Comparison of ENCODE assay signal across 8 cellular contexts in genomic region chr5:95646569-95647330, GRCh38. TPM values are rescaled to one million over a fixed set of nuclear protein-coding genes. Genes with fewer than 3 reads are reported as not detected.
DNase-seq lines count a peak whose midpoint lies in the region; ATAC-seq and TF ChIP-seq lines count a peak whose summit lies in the region.

Gene RFESD, plus strand, starts transcription at chr5:95646777. Its CDS starts 5,495 bp downstream, at chr5:95652272.

- H3K27ac ChIP-seq in Panc1 (ENCODE audit: low read length) (peak within 1 kb of the TSS; percentile 95), esophagus squamous epithelium (peak within 1 kb of the TSS; percentile 90 to 98 (median 94))

- TF ChIP-seq EP300 in Ishikawa (IDR thresholded peaks at IDR 0.05; ENCODE audit: borderline replicate concordance), result peak; percentile 35; the same call in 1 of the 2 replicates

- TF ChIP-seq CTCF in Panc1 (IDR thresholded peaks at IDR 0.05), result no peak; the same call in 1 of the 2 replicates
- TF ChIP-seq CTCF in esophagus squamous epithelium (IDR thresholded peaks at IDR 0.05), result peak in 3 of 6 experiments; percentile 7 to 26 (median 23)

- no peak for TF ChIP-seq RAD21 in Ishikawa (IDR thresholded peaks at IDR 0.05; ENCODE audit: low read depth)

- H3K4me3 ChIP-seq in Panc1 (ENCODE audit: low read depth in 2 of 2, low read length in 2 of 2), result peak within 1 kb of the TSS; percentile 53 to 54
- peak within 1 kb of the TSS; percentile 49 to 76 (median 64) for H3K4me3 ChIP-seq in esophagus squamous epithelium

- peak in 3 of 4 donors; percentile 45 to 96 (median 96) for TF ChIP-seq POLR2A in esophagus squamous epithelium (IDR thresholded peaks at IDR 0.05)

- H3K27me3 ChIP-seq in Panc1 (ENCODE audit: control insufficient read depth, insufficient read depth, low read length), result no peaks in the 10 kb centered on the region
- H3K27me3 ChIP-seq in esophagus squamous epithelium, result no peaks in the 10 kb centered on the region

- H3K36me3 ChIP-seq in Panc1 (ENCODE audit: control insufficient read depth, insufficient read depth, low read length), result no peaks in the 10 kb centered on the region
- no peaks in the 10 kb centered on the region for H3K36me3 ChIP-seq in esophagus squamous epithelium

- BruUV-seq in Panc1 (replicated peaks; lab: Mats Ljungman, UMichigan), result TSS peak; percentile 83

- DNase-seq in DMS79 (lab: John Stamatoyannopoulos, UW), result peak; percentile 69
- DNase-seq in Panc1 (ENCODE audit: low read depth, low spot score), result peak; percentile 86
- DNase-seq in activated T-helper 1 cell treated with Interleukin-2 at 50 U/mL for 16 hours (ENCODE audit: low read depth), result peak; percentile 86
- DNase-seq in esophagus squamous epithelium (lab: John Stamatoyannopoulos, UW), result peak; percentile 97
- DNase-seq in myocyte (ENCODE audit: low read depth), result peak; percentile 98
- DNase-seq in stimulated activated CD8-positive, alpha-beta memory T cell treated with anti-CD3 and anti-CD28 coated beads, Interleukin-7, amount 100 ng/mL, for 4 hours (ENCODE audit: low read depth in 2 of 2), result peak; percentile 88 to 95

- POLR2A ChIA-PET in Panc1 (lab: Charles Lee), result interaction anchor here (0.5 to 0.9 kb wide), 6 partner anchors 84 to 571 kb away, joined by 3 to 4 read pairs (median 3); partner anchors contain the start of gene RHOBTB3

- CTCF ChIA-PET in Panc1 (lab: Charles Lee), result interaction anchor here (1.0 kb wide), 1 partner anchor 51 kb away, joined by 3 read pairs; no protein-coding TSS in a partner anchor

- intact Hi-C loops in Panc1 (cut with micrococcal nuclease; ENCODE audit: unreplicated experiment) (loop anchor here (5.0 kb wide), 1 partner anchor 86 kb away; the partner anchor contains the start of gene RHOBTB3), esophagus squamous epithelium (cut with DNase I) (loop anchor here (5.0 kb wide), 1 partner anchor 201 kb away; no protein-coding TSS in a partner anchor)

- peaks cover 20% of the 10 kb centered on the region for H3K4me1 ChIP-seq in Panc1 (ENCODE audit: control insufficient read depth, insufficient read depth, low read length)
- peaks cover 0 to 29% (median 10%) of the 10 kb centered on the region in 3 donors for H3K4me1 ChIP-seq in esophagus squamous epithelium

- ATAC-seq in GM21619 (IDR thresholded peaks at IDR 0.05; ENCODE audit: unreplicated experiment), result peak; percentile 95
- peak; percentile 97 for ATAC-seq in Panc1

- H3K9me3 ChIP-seq in Panc1 (ENCODE audit: control insufficient read depth, insufficient read depth, low read depth, low read length) (no peaks in the 10 kb centered on the region), esophagus squamous epithelium (no peaks in the 10 kb centered on the region)

- 0 to 6% methylated on average over 8 to 12 of the region's 57 CpGs for WGBS in esophagus squamous epithelium, 2 donors

- in situ Hi-C loops in Panc1 (cut with HindIII; ENCODE audit: low pct_unique_long_range_greater_than_20kb, low sequenced_read_pairs), result no loop called here

TF ChIP-seq in Ishikawa, 13 proteins besides CTCF, POLR2A, EP300 and RAD21:
- TF ChIP-seq MAX (IDR thresholded peaks at IDR 0.05), result peak; percentile 83
- peak; percentile 50; the same call in 1 of the 2 replicates for TF ChIP-seq EGR1 (IDR thresholded peaks at IDR 0.05)
- no peak for TF ChIP-seq CREB1 (IDR thresholded peaks at IDR 0.05; ENCODE audit: low read depth)
- TF ChIP-seq TAF1 (IDR thresholded peaks at IDR 0.05; ENCODE audit: low read depth), result peak; percentile 77
- TF ChIP-seq YY1 (IDR thresholded peaks at IDR 0.05; ENCODE audit: low read depth), result no peak
- peak; percentile 16; the same call in 1 of the 2 replicates for TF ChIP-seq TEAD4 (IDR thresholded peaks at IDR 0.05)
- peak; percentile 96 for TF ChIP-seq USF1 (IDR thresholded peaks at IDR 0.05)
TF ChIP-seq in Ishikawa: peak in this region for 5.

RNA-seq across cellular contexts. Expression of gene RFESD, which starts in this region (rescaled TPM):
- total RNA-seq in Panc1 (2021; ENCODE audit: unreplicated experiment), result 2.2 TPM
- polyA plus RNA-seq in Panc1 (2012; ENCODE audit: insufficient read length), result 1.2 TPM
- 1 to 10 TPM in 2 of 4 donors, under 1 TPM in 2; 0.11 to 3.6 (median 1.0) TPM for total RNA-seq in esophagus squamous epithelium
- 1.2 and 1.9 TPM in 2 replicates for total RNA-seq in myocyte
- polyA plus RNA-seq in myocyte (2012), result 2.2 TPM

Comparison
In these comparisons a context has a peak if more than half of its experiments do, and no peak if none do; other contexts are left out.
1. Peak in every context shown above with its lines: DNase-seq, ATAC-seq, H3K4me3 ChIP-seq and H3K27ac ChIP-seq.